Comparison of ENCODE assay signal across 29 cellular contexts in the genomic region with DNA sequence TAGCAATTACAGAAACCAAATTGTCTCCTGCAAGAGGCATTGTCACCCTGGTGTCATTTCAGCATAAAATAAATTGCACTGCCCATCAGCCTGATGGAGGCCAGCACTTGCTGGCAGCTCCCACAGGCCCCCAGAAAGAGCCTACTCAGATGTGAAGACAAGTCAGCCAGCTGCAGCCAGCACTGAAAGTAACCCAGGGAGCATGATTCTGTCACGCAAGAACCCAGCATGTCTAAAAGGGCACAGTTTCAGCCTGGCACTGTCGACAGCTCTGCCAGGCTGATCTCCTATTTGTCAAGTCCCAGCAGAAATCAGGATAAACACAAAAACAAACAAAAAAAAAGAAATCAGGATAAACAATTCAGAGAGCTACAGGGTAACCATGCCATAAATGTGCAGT.
"Had no signal": no experiment of that assay in that cellular context is flagged by ENCODE, and none has a peak within 500 bp of the region (broad histone marks: within the 10 kb centered on the region; RNA-seq: fewer than 3 reads in every experiment).

No MANE protein-coding gene starts in this region.

- H3K27ac Mint-ChIP-seq: activated CD4-positive, alpha-beta T cell treated with anti-CD3 and anti-CD28 coated beads, Interleukin-2, amount 10 ng/mL, durations not matched to agents 24 days and 14 days; activated CD8-positive, alpha-beta T cell treated with anti-CD3 and anti-CD28 coated beads for 36 hours; activated naive CD4-positive, alpha-beta T cell treated with anti-CD3 and anti-CD28 coated beads, Interleukin-2, amount 50 U/mL, for 24 hours; activated T-helper 2 cell treated with anti-CD3 and anti-CD28 coated beads, Interferon-gamma antibody, Interleukin-2, Interleukin-4, amounts not matched to agents 10 μg/mL and 5 μg/mL and 100 μg/mL, durations not matched to agents 14 hours and 24 hours and 36 hours; IgD-negative memory B cell had no signal

- H3K9me3 ChIP-seq: adrenal gland had no signal

- H3K36me3 ChIP-seq: adrenal gland, WERI-Rb-1 had no signal

- H3K36me3 Mint-ChIP-seq: activated naive CD4-positive, alpha-beta T cell treated with anti-CD3 and anti-CD28 coated beads, Interleukin-2, amount 50 U/mL, for 24 hours; brain; IgD-negative memory B cell had no signal

- H3K4me1 ChIP-seq: adrenal gland had no signal

- H3K27ac ChIP-seq: adrenal gland, WERI-Rb-1 had no signal

- ATAC-seq: activated CD8-positive, alpha-beta T cell treated with anti-CD3 and anti-CD28 coated beads for 36 hours had no signal

- H3K4me3 ChIP-seq: adrenal gland had no signal

- H3K27me3 ChIP-seq: adrenal gland had no signal

- DNase-seq: activated CD4-positive, alpha-beta T cell treated with anti-CD3 and anti-CD28 coated beads, Interleukin-2, amount 10 ng/mL, durations not matched to agents 24 days and 14 days; activated CD4-positive, alpha-beta T cell treated with anti-CD3 and anti-CD28 coated beads, Interleukin-2, amount 50 U/mL, for 4 hours; activated CD8-positive, alpha-beta T cell treated with anti-CD3 and anti-CD28 coated beads for 36 hours; activated gamma-delta T cell; activated naive CD4-positive, alpha-beta T cell treated with Interleukin-2 at 50 U/mL for 16 hours; activated T-cell treated with anti-CD3 and anti-CD28 coated beads, Interleukin-2, amount 50 U/mL, for 1 hour; adrenal gland; cerebellar nuclear complex; KBM-7; MM.1S; MV-4-11; NCI-H1092; NCI-H187; NCI-H2029 treated with DMSO at 0.1 percent for 48 hours; NCI-H2107; NCI-H2171; NCI-H226; NCI-H446 treated with DMSO at 0.1 percent for 48 hours; NCI-H524; Right ventricle myocardium superior; SW 1271; T-helper 1 cell; T-helper 2 cell; T1000; WERI-Rb-1 had no signal

- H3K9me3 Mint-ChIP-seq: activated CD4-positive, alpha-beta T cell treated with anti-CD3 and anti-CD28 coated beads, Interleukin-2, amount 10 ng/mL, durations not matched to agents 24 days and 14 days; activated CD8-positive, alpha-beta T cell treated with anti-CD3 and anti-CD28 coated beads for 36 hours; activated naive CD4-positive, alpha-beta T cell treated with anti-CD3 and anti-CD28 coated beads, Interleukin-2, amount 50 U/mL, for 24 hours; activated T-helper 2 cell treated with anti-CD3 and anti-CD28 coated beads, Interferon-gamma antibody, Interleukin-2, Interleukin-4, amounts not matched to agents 10 μg/mL and 5 μg/mL and 100 μg/mL, durations not matched to agents 14 hours and 24 hours and 36 hours had no signal
